11 cellular contexts compared by ENCODE assay signal in genomic region chr4:15299627-15300026, GRCh38.
"Had no signal": no experiment of that assay in that cellular context is flagged by ENCODE, and none has a peak within 500 bp of the region (broad histone marks: within the 10 kb centered on the region; RNA-seq: fewer than 3 reads in every experiment).

No MANE protein-coding gene starts in this region.

- H3K36me3 ChIP-seq: HAP-1 had no signal

- H3K4me3 ChIP-seq: GM23248, GM23338, HAP-1 had no signal

- H3K9ac ChIP-seq: GM23248 had no signal

- H3K4me1 ChIP-seq: HAP-1 had no signal

- H3K27ac ChIP-seq: GM23248 had no signal

- DNase-seq: GM23248, GOT3, H7, H9, HCEC 1CT, HFFc6 had no signal

- H3K9me3 ChIP-seq: HAP-1 had no signal

- FAIRE-seq: H1, H54 had no signal

- ATAC-seq: GM23338, HCT116 had no signal

- H2AFZ ChIP-seq: GM23248, GM23338 had no signal

- H3K4me2 ChIP-seq: GM23338 had no signal
